Comparison of ENCODE assay signal across 22 cellular contexts in genomic region chrX:100681581-100681980, GRCh38. TPM values are rescaled to one million over a fixed set of nuclear protein-coding genes. Genes with fewer than 3 reads are reported as not detected.
DNase-seq lines count a peak whose midpoint lies in the region; ATAC-seq and TF ChIP-seq lines count a peak whose summit lies in the region.
"Had no signal": no experiment of that assay in that cellular context is flagged by ENCODE, and none has a peak within 500 bp of the region (broad histone marks: within the 10 kb centered on the region; RNA-seq: fewer than 3 reads in every experiment).

No MANE protein-coding gene starts in this region.

- H3K9me3 ChIP-seq in osteoblast (ENCODE audit: low read depth, low read length) (no peaks in the 10 kb centered on the region), upper lobe of left lung (no peaks in the 10 kb centered on the region)
- H3K9me3 ChIP-seq: BE2C had no signal

- no peaks in the 10 kb centered on the region for H4K20me1 ChIP-seq in osteoblast (ENCODE audit: insufficient read depth, low read length)

- H3K27ac Mint-ChIP-seq in chondrocyte (ENCODE audit: unreplicated experiment), result peak overlapping the region; percentile 49
- H3K27ac Mint-ChIP-seq: CD4-positive, CD25-positive, alpha-beta regulatory T cell; CD8-positive, alpha-beta memory T cell; GM23338 had no signal

- peaks cover 38% of the 10 kb centered on the region for H3K4me1 Mint-ChIP-seq in chondrocyte (ENCODE audit: low read depth)
- H3K4me1 Mint-ChIP-seq: CD4-positive, CD25-positive, alpha-beta regulatory T cell; CD8-positive, alpha-beta memory T cell; GM23338 had no signal

- H3K27ac ChIP-seq in ACC112 (ENCODE audit: low read depth, low read length) (peak overlapping the region; percentile 58), osteoblast (ENCODE audit: low read depth, low read length) (no peak overlapping the region), upper lobe of left lung (no peak overlapping the region)
- H3K27ac ChIP-seq: HL-60 had no signal

- H3K27me3 ChIP-seq in ACC112 (ENCODE audit: insufficient read depth, low read length) (no peaks in the 10 kb centered on the region), osteoblast (ENCODE audit: insufficient read depth, low read length) (no peaks in the 10 kb centered on the region), upper lobe of left lung (no peaks in the 10 kb centered on the region)
- H3K27me3 ChIP-seq: BE2C had no signal

- H3K4me1 ChIP-seq in ACC112 (ENCODE audit: control insufficient read depth, insufficient read depth, low read length, unreplicated experiment) (peaks cover 41% of the 10 kb centered on the region), osteoblast (ENCODE audit: insufficient read depth, low read length) (peaks cover 21% of the 10 kb centered on the region), upper lobe of left lung (no peaks in the 10 kb centered on the region)
- H3K4me1 ChIP-seq: BE2C had no signal

- H3K9me3 Mint-ChIP-seq in chondrocyte (ENCODE audit: low read depth), result no peaks in the 10 kb centered on the region
- H3K9me3 Mint-ChIP-seq: CD4-positive, CD25-positive, alpha-beta regulatory T cell; CD8-positive, alpha-beta memory T cell; GM23338; HFFc6 had no signal

- DNase-seq in ELR (ENCODE audit: low read depth) (peak; percentile 12), chondrocyte (ENCODE audit: low spot score) (no peak), osteoblast (ENCODE audit: insufficient read length, low spot score, missing footprints) (peak; percentile 51), upper lobe of left lung (no peak), GDM1 (lab: John Stamatoyannopoulos, UW) (no peak)
- DNase-seq: 8988T; BE2C; C1 segment of cervical spinal cord; CD4-positive, CD25-positive, alpha-beta regulatory T cell; CD8-positive, alpha-beta memory T cell; COR-L47; DMS 273 treated with DMSO at 0.1 percent for 48 hours; DMS53; DND-41; HFFc6 had no signal

- TF ChIP-seq EP300 in upper lobe of left lung (IDR thresholded peaks at IDR 0.05), result no peak

- H3K36me3 ChIP-seq in ACC112 (ENCODE audit: insufficient read depth, low read length), result no peaks in the 10 kb centered on the region
- H3K36me3 ChIP-seq in osteoblast (ENCODE audit: insufficient read depth, low read length), result no peaks in the 10 kb centered on the region
- no peaks in the 10 kb centered on the region for H3K36me3 ChIP-seq in upper lobe of left lung
- H3K36me3 ChIP-seq: BE2C had no signal

- H3K4me3 ChIP-seq in ACC112 (ENCODE audit: low read depth, low read length) (no peak overlapping the region), osteoblast (ENCODE audit: insufficient read depth, low read length) (no peak overlapping the region), upper lobe of left lung (no peak overlapping the region)
- H3K4me3 ChIP-seq: GM12878, GM23338 had no signal

- no peaks in the 10 kb centered on the region for H3K27me3 Mint-ChIP-seq in chondrocyte (ENCODE audit: low read depth)

- H3K4me3 Mint-ChIP-seq in chondrocyte (ENCODE audit: unreplicated experiment), result no peak overlapping the region
- H3K4me3 Mint-ChIP-seq: CD4-positive, CD25-positive, alpha-beta regulatory T cell; CD8-positive, alpha-beta memory T cell; GM23338; HFFc6 had no signal

- no peaks in the 10 kb centered on the region for H3K36me3 Mint-ChIP-seq in chondrocyte (ENCODE audit: low read depth)
- H3K36me3 Mint-ChIP-seq: CD4-positive, CD25-positive, alpha-beta regulatory T cell; CD8-positive, alpha-beta memory T cell had no signal

- 60 to 88% methylated on average over 3 of the region's 3 CpGs for WGBS in upper lobe of left lung, 2 donors

- no peak overlapping the region for H3K4me2 ChIP-seq in osteoblast (ENCODE audit: insufficient read depth, low read length)
- H3K4me2 ChIP-seq: GM23338 had no signal

- no peaks in the 10 kb centered on the region for H3K79me2 ChIP-seq in ACC112 (ENCODE audit: control insufficient read depth, insufficient read depth, low read length, unreplicated experiment)
- H3K79me2 ChIP-seq in osteoblast (ENCODE audit: insufficient read depth, low read length), result no peaks in the 10 kb centered on the region

- no peak for TF ChIP-seq CTCF in chondrocyte (IDR thresholded peaks at IDR 0.05)
- no peak for TF ChIP-seq CTCF in osteoblast (IDR thresholded peaks at IDR 0.05; ENCODE audit: extremely low read depth, low read depth, low read length)
- no peak for TF ChIP-seq CTCF in upper lobe of left lung (IDR thresholded peaks at IDR 0.05)

- ATAC-seq in upper lobe of left lung (ENCODE audit: low FRiP score in 2 of 2) (no peak), GM18520 (IDR thresholded peaks at IDR 0.05; ENCODE audit: unreplicated experiment) (no peak), GM21423 (IDR thresholded peaks at IDR 0.05; ENCODE audit: unreplicated experiment) (no peak)
- ATAC-seq: GM12878, GM23338, HCT116 had no signal

- H2AFZ ChIP-seq in ACC112 (ENCODE audit: low read length, unreplicated experiment), result no peak overlapping the region
- H2AFZ ChIP-seq in osteoblast (ENCODE audit: low read length), result no peak overlapping the region
- H2AFZ ChIP-seq: GM23338 had no signal

- TF ChIP-seq POLR2A in upper lobe of left lung (IDR thresholded peaks at IDR 0.05), result no peak

RNA-seq across cellular contexts. Expression of gene SRPX2, which starts 37.6 kb away (rescaled TPM):
- total RNA-seq in chondrocyte, result 10.0 to 21.1 TPM (median 10.8 TPM) in 3 replicates
- 36.9 and 38.6 TPM in 2 replicates for total RNA-seq in osteoblast
- total RNA-seq in upper lobe of left lung, result 10 to 100 TPM; 14.6 to 39.8 (median 23.4) TPM
- total RNA-seq: CD4-positive, CD25-positive, alpha-beta regulatory T cell; CD8-positive, alpha-beta memory T cell; GM12878; GM23338 had no signal

RNA-seq across cellular contexts. Expression of gene TSPAN6, which starts 45.0 kb away (rescaled TPM):
- total RNA-seq in chondrocyte, result 17.8 to 23.0 TPM (median 18.6 TPM) in 3 replicates
- 37.3 and 38.0 TPM in 2 replicates for total RNA-seq in osteoblast
- total RNA-seq in upper lobe of left lung, result 10 to 100 TPM in 5 of 6 donors, 1 to 10 TPM in 1; 9.8 to 22.6 (median 17.1) TPM

RNA-seq across cellular contexts. Expression of gene SYTL4, which starts 50.3 kb away (rescaled TPM):
- total RNA-seq in chondrocyte, result 5.3 to 10.8 TPM (median 5.9 TPM) in 3 replicates
- 2.9 TPM in 2 replicates for total RNA-seq in osteoblast
- 10 to 100 TPM in 5 of 6 donors, 1 to 10 TPM in 1; 7.4 to 26.2 (median 15.9) TPM for total RNA-seq in upper lobe of left lung
- total RNA-seq: CD8-positive, alpha-beta memory T cell had no signal

Comparison
In these comparisons a context has a peak if more than half of its experiments do, and no peak if none do; other contexts are left out.
1. DNase-seq: peak in ELR (single experiment) and osteoblast (single experiment); none in chondrocyte (single experiment), upper lobe of left lung (0 of 2) and GDM1 (single experiment).